ENCODE assay signal across 11 cellular contexts in genomic region chr7:127674923-127675322, GRCh38. TPM values are rescaled to one million over a fixed set of nuclear protein-coding genes. Genes with fewer than 3 reads are reported as not detected.
DNase-seq lines count a peak whose midpoint lies in the region; ATAC-seq, FAIRE-seq and TF ChIP-seq lines count a peak whose summit lies in the region.
"Not testable (repeated sequence)": the region's sequence is repeated elsewhere in the genome, so short reads cannot be mapped to it uniquely, and the experiment has no call there.
"Had no signal": no experiment of that assay in that cellular context is flagged by ENCODE, and none has a peak within 500 bp of the region (broad histone marks: within the 10 kb centered on the region; RNA-seq: fewer than 3 reads in every experiment).

No MANE protein-coding gene starts in this region.

- H3K4me1 Mint-ChIP-seq in WTC11: peaks cover 47% of the 10 kb centered on the region
- peaks cover 44% of the 10 kb centered on the region for H3K4me1 Mint-ChIP-seq in chondrocyte (ENCODE audit: low read depth)

- peak overlapping the region; percentile 22 to 67 for H3K27ac ChIP-seq in thoracic aorta

- H3K9me3 Mint-ChIP-seq in WTC11: peaks cover 23% of the 10 kb centered on the region
- H3K9me3 Mint-ChIP-seq in chondrocyte (ENCODE audit: low read depth): not testable (repeated sequence)

- H3K36me3 ChIP-seq in thoracic aorta: not testable (repeated sequence)

- not testable (repeated sequence) for TF ChIP-seq CTCF in WTC11 (IDR thresholded peaks at IDR 0.05); chondrocyte (IDR thresholded peaks at IDR 0.05); thoracic aorta (IDR thresholded peaks at IDR 0.05)

- H3K4me3 Mint-ChIP-seq in WTC11; chondrocyte (ENCODE audit: unreplicated experiment): not testable (repeated sequence)

- CTCF ChIA-PET in WTC11 (lab: Charles Lee): interaction anchor here (0.6 kb wide), 1 partner anchor 141 kb away, joined by 3 read pairs; no protein-coding TSS in a partner anchor

- POLR2A ChIA-PET in WTC11 (lab: Charles Lee): not testable (repeated sequence)

- not testable (repeated sequence) for H3K9me3 ChIP-seq in thoracic aorta

- not testable (repeated sequence) for H3K27me3 Mint-ChIP-seq in WTC11 (ENCODE audit: low read depth); chondrocyte (ENCODE audit: low read depth)

- peak; percentile 43 for FAIRE-seq in islet of Langerhans (lab: Jason Lieb, UNC)

- H3K4me1 ChIP-seq in thoracic aorta (ENCODE audit: control insufficient read depth in 1 of 2, low read depth in 2 of 2): peaks cover 12 to 17% of the 10 kb centered on the region in 2 donors

- H3K27ac Mint-ChIP-seq in WTC11: not testable (repeated sequence)
- H3K27ac Mint-ChIP-seq in chondrocyte (ENCODE audit: unreplicated experiment): peak overlapping the region; percentile 12

- ATAC-seq in WTC11; thoracic aorta (ENCODE audit: insufficient number of reproducible peaks, low FRiP score, low read depth): not testable (repeated sequence)

- H3K27me3 ChIP-seq in thoracic aorta (replicated peaks; ENCODE audit: insufficient read depth): not testable (repeated sequence)

- H3K36me3 Mint-ChIP-seq in WTC11: peaks cover 57% of the 10 kb centered on the region
- H3K36me3 Mint-ChIP-seq in chondrocyte (ENCODE audit: low read depth): not testable (repeated sequence)

- not testable (repeated sequence) for DNase-seq in WTC11 (ENCODE audit: low spot score); chondrocyte (ENCODE audit: low spot score); thoracic aorta (ENCODE audit: low spot score)

- not testable (repeated sequence) for H3K4me3 ChIP-seq in thoracic aorta

TF ChIP-seq in WTC11, 78 proteins besides CTCF, POLR2A, EP300 and RAD21:
- peak; percentile 88 for TF ChIP-seq ZNF121 (CRISPR knock-in tag; IDR thresholded peaks at IDR 0.05)

RNA-seq across cellular contexts. Expression of gene SND1, which starts 22.9 kb away (rescaled TPM):
- total RNA-seq in WTC11 (2021) (237 to 261 TPM (median 240 TPM) in 3 replicates), chondrocyte (229 to 285 TPM (median 239 TPM) in 3 replicates), thoracic aorta (100 to 1,000 TPM in 1 of 2 donors, 10 to 100 TPM in 1; 91.0 to 111 TPM)

RNA-seq across cellular contexts. Expression of gene PAX4, which starts 57.0 kb away (rescaled TPM):
- total RNA-seq in WTC11 (2021) (not detected in 3 replicates), chondrocyte (not detected in 3 replicates), thoracic aorta (not detected)
- total RNA-seq: A673; CD4-positive, alpha-beta memory T cell; CD4-positive, CD25-positive, alpha-beta regulatory T cell; CD8-positive, alpha-beta memory T cell; Daoy; G401; GM12878 had no signal
